8 cellular contexts compared by ENCODE assay signal in the genomic region with DNA sequence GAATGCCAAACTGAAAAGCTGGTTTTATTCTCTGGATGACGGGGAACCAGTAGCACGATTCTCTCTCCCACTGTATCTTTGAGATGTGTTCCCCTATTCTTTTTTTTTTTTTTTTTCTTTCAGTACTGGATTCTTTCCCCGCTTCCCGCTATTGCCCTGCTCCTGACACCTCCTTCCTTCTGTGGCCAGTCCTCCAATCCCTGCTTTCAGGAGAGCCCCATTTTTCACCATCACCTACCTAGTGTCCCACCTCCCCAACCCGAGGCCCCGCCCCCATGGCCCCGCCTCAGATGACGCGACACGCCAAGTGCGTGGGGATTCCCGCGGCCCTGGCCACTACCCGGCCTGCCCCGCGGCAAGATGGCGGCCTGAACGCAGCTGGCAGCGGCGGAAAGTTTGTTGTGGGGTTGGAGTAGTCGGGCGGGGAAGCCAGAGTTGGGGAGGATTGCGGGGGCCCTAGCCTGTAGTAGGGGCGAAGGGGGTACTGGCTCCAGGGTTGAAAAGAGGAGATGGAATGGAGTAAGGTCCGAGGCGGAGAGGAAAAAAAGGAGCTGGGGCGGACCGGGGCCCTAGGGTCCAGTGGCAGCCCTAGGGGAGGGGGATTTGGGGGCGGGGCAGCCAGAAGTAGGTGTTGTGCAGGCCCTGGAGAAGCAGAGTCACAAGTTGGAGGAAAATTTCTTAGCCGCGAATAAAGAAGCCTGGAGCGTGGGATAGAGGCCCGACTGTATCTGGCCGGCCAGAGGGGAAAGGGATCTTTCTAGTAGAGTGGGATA. TPM values are rescaled to one million over a fixed set of nuclear protein-coding genes. Genes with fewer than 3 reads are reported as not detected.
A peak's percentile ranks its signal among the peaks of the same experiment; 100 is the strongest.
DNase-seq lines count a peak whose midpoint lies in the region; ATAC-seq and TF ChIP-seq lines count a peak whose summit lies in the region.

A gene with protein sequence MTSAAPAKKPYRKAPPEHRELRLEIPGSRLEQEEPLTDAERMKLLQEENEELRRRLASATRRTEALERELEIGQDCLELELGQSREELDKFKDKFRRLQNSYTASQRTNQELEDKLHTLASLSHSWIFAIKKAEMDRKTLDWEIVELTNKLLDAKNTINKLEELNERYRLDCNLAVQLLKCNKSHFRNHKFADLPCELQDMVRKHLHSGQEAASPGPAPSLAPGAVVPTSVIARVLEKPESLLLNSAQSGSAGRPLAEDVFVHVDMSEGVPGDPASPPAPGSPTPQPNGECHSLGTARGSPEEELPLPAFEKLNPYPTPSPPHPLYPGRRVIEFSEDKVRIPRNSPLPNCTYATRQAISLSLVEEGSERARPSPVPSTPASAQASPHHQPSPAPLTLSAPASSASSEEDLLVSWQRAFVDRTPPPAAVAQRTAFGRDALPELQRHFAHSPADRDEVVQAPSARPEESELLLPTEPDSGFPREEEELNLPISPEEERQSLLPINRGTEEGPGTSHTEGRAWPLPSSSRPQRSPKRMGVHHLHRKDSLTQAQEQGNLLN (plus strand): TSS at position 336 of the 773 bp plus-strand sequence. CDS start 21,432 bp downstream, outside the sequence.

- H3K27ac Mint-ChIP-seq in T-helper 17 cell (peak within 1 kb of the TSS; percentile 99), progenitor cell of endocrine pancreas (peak within 1 kb of the TSS; percentile 93)

- H3K9me3 ChIP-seq in T-helper 17 cell (ENCODE audit: control insufficient read depth, low read length, poor library complexity, severe bottlenecking) (no peaks in the 10 kb centered on the region), left ventricle myocardium inferior (replicated peaks) (no peaks in the 10 kb centered on the region), upper lobe of right lung (no peaks in the 10 kb centered on the region)

- peak within 1 kb of the TSS; percentile 77 for H3K4me3 ChIP-seq in left ventricle myocardium inferior
- H3K4me3 ChIP-seq in upper lobe of right lung: peak within 1 kb of the TSS; percentile 86

- peak; percentile 99 for ATAC-seq in HG02623 (IDR thresholded peaks at IDR 0.05; ENCODE audit: unreplicated experiment)
- ATAC-seq in T-helper 17 cell: peak; percentile 100
- peak; percentile 100 for ATAC-seq in upper lobe of right lung

- peak within 1 kb of the TSS; percentile 95 for H3K4me3 Mint-ChIP-seq in T-helper 17 cell
- H3K4me3 Mint-ChIP-seq in progenitor cell of endocrine pancreas (ENCODE audit: low read depth): peak within 1 kb of the TSS; percentile 78

- CTCF ChIA-PET in GM10248 (lab: Yijun Ruan, JAX): interaction anchor here (1.0 to 4.0 kb wide), 4 partner anchors 12 to 29 kb away, joined by 3 to 21 read pairs (median 4); no protein-coding TSS in a partner anchor

- DNase-seq in GM10248 (ENCODE audit: extremely low spot score) (peak; percentile 96), NCI-H146 (lab: John Stamatoyannopoulos, UW) (peak; percentile 98), T-helper 17 cell (peak; percentile 93 to 97 (median 95)), amniotic stem cell (lab: John Stamatoyannopoulos, UW) (peak; percentile 79), left ventricle myocardium inferior (peak; percentile 94), progenitor cell of endocrine pancreas (ENCODE audit: low spot score, unreplicated experiment) (peak; percentile 96), upper lobe of right lung (peak; percentile 96)

- peaks cover 2% of the 10 kb centered on the region for H3K36me3 Mint-ChIP-seq in T-helper 17 cell (ENCODE audit: low read depth)
- H3K36me3 Mint-ChIP-seq in progenitor cell of endocrine pancreas (ENCODE audit: insufficient read depth): peaks cover 6% of the 10 kb centered on the region

- H3K9me3 Mint-ChIP-seq in progenitor cell of endocrine pancreas (ENCODE audit: low read depth): no peaks in the 10 kb centered on the region

- H3K27me3 ChIP-seq in left ventricle myocardium inferior (ENCODE audit: low read depth): no peaks in the 10 kb centered on the region
- no peaks in the 10 kb centered on the region for H3K27me3 ChIP-seq in upper lobe of right lung

- no peaks in the 10 kb centered on the region for H3K27me3 Mint-ChIP-seq in T-helper 17 cell
- H3K27me3 Mint-ChIP-seq in progenitor cell of endocrine pancreas: no peaks in the 10 kb centered on the region

- H3K27ac ChIP-seq in left ventricle myocardium inferior (replicated peaks): peak within 1 kb of the TSS; percentile 83
- H3K27ac ChIP-seq in upper lobe of right lung: peak within 1 kb of the TSS; percentile 87

- H3K4me1 Mint-ChIP-seq in T-helper 17 cell (peaks cover 36% of the 10 kb centered on the region), progenitor cell of endocrine pancreas (ENCODE audit: low read depth) (peaks cover 26% of the 10 kb centered on the region)

- H3K36me3 ChIP-seq in left ventricle myocardium inferior (peaks cover 2% of the 10 kb centered on the region), upper lobe of right lung (no peaks in the 10 kb centered on the region)

- H3K4me1 ChIP-seq in left ventricle myocardium inferior (peaks cover 60% of the 10 kb centered on the region), upper lobe of right lung (peaks cover 11% of the 10 kb centered on the region)

- POLR2A ChIA-PET in GM10248 (lab: Yijun Ruan, JAX): interaction anchor here (0.6 to 1.0 kb wide), 5 partner anchors 19 to 164 kb away, joined by 3 to 6 read pairs (median 3); a partner anchor contains a TSS

- TF ChIP-seq CTCF in GM10248 (IDR thresholded peaks at IDR 0.05; ENCODE audit: control extremely low read depth, extremely low read depth, low read depth, missing control alignments) (no peak), left ventricle myocardium inferior (IDR thresholded peaks at IDR 0.05; ENCODE audit: borderline replicate concordance) (no peak), progenitor cell of endocrine pancreas (IDR thresholded peaks at IDR 0.05; ENCODE audit: unreplicated experiment) (no peak), upper lobe of right lung (IDR thresholded peaks at IDR 0.05) (no peak)

- intact Hi-C loops in left ventricle myocardium inferior (cut with micrococcal nuclease): no loop called here
- intact Hi-C loops in upper lobe of right lung (cut with DNase I): no loop called here

RNA-seq across cellular contexts. Expression of the gene that starts here (rescaled TPM):
- total RNA-seq in T-helper 17 cell (10 to 100 TPM; 33.2 to 36.3 TPM), left ventricle myocardium inferior (24.1 TPM), progenitor cell of endocrine pancreas (64.5 and 65.8 TPM in 2 replicates), upper lobe of right lung (31.2 TPM)

Comparison
In these comparisons a context has a peak if more than half of its experiments do, and no peak if none do; other contexts are left out.
1. Peak in every context shown above with its lines: DNase-seq, ATAC-seq, H3K4me3 ChIP-seq and H3K27ac ChIP-seq.